Comparison of ENCODE assay signal across 27 cellular contexts in the genomic region with DNA sequence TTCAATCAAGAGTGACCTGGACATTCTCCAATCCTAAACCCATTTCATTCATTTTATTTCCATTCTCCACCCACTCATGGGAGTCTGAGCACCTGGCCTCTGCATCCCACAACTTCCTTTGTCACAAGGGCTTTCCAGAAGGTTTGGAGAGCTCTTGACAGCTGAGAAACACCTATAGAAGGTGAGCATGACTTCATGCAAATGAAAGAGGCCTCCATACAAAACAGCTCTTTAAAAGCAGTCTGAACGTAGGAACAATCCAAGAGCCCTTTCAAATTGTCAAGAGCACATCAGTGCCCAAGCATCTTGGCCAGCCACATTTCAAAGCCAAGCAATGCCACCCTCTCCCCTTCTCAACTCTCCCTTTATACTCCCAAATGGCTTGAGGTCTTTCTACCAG.
"Had no signal": no experiment of that assay in that cellular context is flagged by ENCODE, and none has a peak within 500 bp of the region (broad histone marks: within the 10 kb centered on the region; RNA-seq: fewer than 3 reads in every experiment).

No MANE protein-coding gene starts in this region.

- DNase-seq: stimulated activated CD4-positive, alpha-beta T cell treated with anti-CD3 and anti-CD28 coated beads, Interleukin-2, amount 100 ng/mL, for 48 hours; stimulated activated CD4-positive, alpha-beta T cell treated with anti-CD3 and anti-CD28 coated beads, Interleukin-4, amount 100 ng/mL, for 1 hour; stimulated activated CD4-positive, alpha-beta T cell treated with anti-CD3 and anti-CD28 coated beads, Interleukin-4, amount 100 ng/mL, for 24 hours; stimulated activated CD4-positive, alpha-beta T cell treated with anti-CD3 and anti-CD28 coated beads, Interleukin-4, amount 100 ng/mL, for 4 hours; stimulated activated CD8-positive, alpha-beta memory T cell treated with anti-CD3 and anti-CD28 coated beads, Interleukin-4, amount 100 ng/mL, for 48 hours; stimulated activated naive B cell treated with anti-CD40 and anti-IgM and Interleukin-4, amounts not matched to agents 10 μg/mL and 1 μg/mL and 100 μg/mL, for 72 hours; stimulated activated naive CD4-positive, alpha-beta T cell; stimulated activated naive CD4-positive, alpha-beta T cell treated with Interleukin-2 at 50 U/mL for 16 hours; stimulated activated naive CD8-positive, alpha-beta T cell treated with anti-CD3 and anti-CD28 coated beads, Interleukin-15, amount 100 ng/mL, for 72 hours; stimulated activated naive CD8-positive, alpha-beta T cell treated with anti-CD3 and anti-CD28 coated beads, Interleukin-15, Interleukin-2, amounts not matched to agents 100 U/mL and 50 U/mL, for 24 hours; stomach; substantia nigra; testis; thyroid gland; tibial artery; transverse colon; upper lobe of left lung; uterus had no signal

- FAIRE-seq: urothelium cell line had no signal

- H3K36me3 ChIP-seq: stomach, suprapubic skin, thoracic aorta, thyroid gland, tibial artery, tibial nerve, transverse colon, upper lobe of left lung, uterus, vagina had no signal

- H3K27me3 ChIP-seq: stomach, suprapubic skin, testis, thyroid gland, tibial artery, tibial nerve, transverse colon, upper lobe of left lung, uterus, vagina had no signal

- H3K27me3 Mint-ChIP-seq: stimulated activated memory B cell treated with anti-CD40 and anti-IgM and Interleukin-4, amounts not matched to agents 10 μg/mL and 1 μg/mL and 100 μg/mL, for 72 hours; stimulated activated naive CD8-positive, alpha-beta T cell treated with anti-CD3 and anti-CD28 coated beads, Interleukin-15, amount 100 ng/mL, for 72 hours; stimulated activated naive CD8-positive, alpha-beta T cell treated with anti-CD3 and anti-CD28 coated beads, Interleukin-15, Interleukin-2, amounts not matched to agents 100 ng/mL and 50 ng/mL, for 24 hours; type B pancreatic cell had no signal

- H3K4me1 Mint-ChIP-seq: stimulated activated effector memory CD8-positive, alpha-beta T cell treated with anti-CD3 and anti-CD28 coated beads, Interleukin-12 subunit alpha, Interleukin-12 subunit beta, amount 100 ng/mL, for 72 hours; stimulated activated memory B cell treated with anti-CD40 and anti-IgM and Interleukin-4, amounts not matched to agents 10 μg/mL and 1 μg/mL and 100 μg/mL, for 72 hours; stimulated activated naive B cell treated with anti-CD40 and anti-IgM and Interleukin-4, amounts not matched to agents 10 μg/mL and 1 μg/mL and 100 μg/mL, for 72 hours; stimulated activated naive CD8-positive, alpha-beta T cell treated with anti-CD3 and anti-CD28 coated beads, Interleukin-15, amount 100 ng/mL, for 72 hours had no signal

- H3K4me3 ChIP-seq: stomach, suprapubic skin, testis, thoracic aorta, thyroid gland, tibial artery, tibial nerve, transverse colon, upper lobe of left lung, uterus, vagina had no signal

- H3K36me3 Mint-ChIP-seq: stimulated activated effector memory CD8-positive, alpha-beta T cell treated with anti-CD3 and anti-CD28 coated beads, Interleukin-12 subunit alpha, Interleukin-12 subunit beta, amount 100 ng/mL, for 72 hours; stimulated activated memory B cell treated with anti-CD40 and anti-IgM and Interleukin-4, amounts not matched to agents 10 μg/mL and 1 μg/mL and 100 μg/mL, for 72 hours had no signal

- H3K9me3 Mint-ChIP-seq: stimulated activated effector memory CD8-positive, alpha-beta T cell treated with anti-CD3 and anti-CD28 coated beads, Interleukin-12 subunit alpha, Interleukin-12 subunit beta, amount 100 ng/mL, for 72 hours; stimulated activated memory B cell treated with anti-CD40 and anti-IgM and Interleukin-4, amounts not matched to agents 10 μg/mL and 1 μg/mL and 100 μg/mL, for 72 hours; stimulated activated naive B cell treated with anti-CD40 and anti-IgM and Interleukin-4, amounts not matched to agents 10 μg/mL and 1 μg/mL and 100 μg/mL, for 72 hours; stimulated activated naive CD8-positive, alpha-beta T cell treated with anti-CD3 and anti-CD28 coated beads, Interleukin-15, amount 100 ng/mL, for 72 hours; stimulated activated naive CD8-positive, alpha-beta T cell treated with anti-CD3 and anti-CD28 coated beads, Interleukin-15, Interleukin-2, amounts not matched to agents 100 ng/mL and 50 ng/mL, for 24 hours had no signal

- H3K27ac Mint-ChIP-seq: stimulated activated effector memory CD8-positive, alpha-beta T cell treated with anti-CD3 and anti-CD28 coated beads, Interleukin-12 subunit alpha, Interleukin-12 subunit beta, amount 100 ng/mL, for 72 hours; stimulated activated memory B cell treated with anti-CD40 and anti-IgM and Interleukin-4, amounts not matched to agents 10 μg/mL and 1 μg/mL and 100 μg/mL, for 72 hours; stimulated activated naive B cell treated with anti-CD40 and anti-IgM and Interleukin-4, amounts not matched to agents 10 μg/mL and 1 μg/mL and 100 μg/mL, for 72 hours; stimulated activated naive CD8-positive, alpha-beta T cell treated with anti-CD3 and anti-CD28 coated beads, Interleukin-15, amount 100 ng/mL, for 72 hours; stimulated activated naive CD8-positive, alpha-beta T cell treated with anti-CD3 and anti-CD28 coated beads, Interleukin-15, Interleukin-2, amounts not matched to agents 100 ng/mL and 50 ng/mL, for 24 hours; type B pancreatic cell had no signal

- H3K4me1 ChIP-seq: suprapubic skin, testis, thyroid gland, tibial artery, tibial nerve, transverse colon, upper lobe of left lung, vagina had no signal

- H3K9me3 ChIP-seq: suprapubic skin, testis, thoracic aorta, thyroid gland, tibial nerve, transverse colon, upper lobe of left lung, uterus, vagina had no signal

- H3K4me3 Mint-ChIP-seq: stimulated activated effector memory CD8-positive, alpha-beta T cell treated with anti-CD3 and anti-CD28 coated beads, Interleukin-12 subunit alpha, Interleukin-12 subunit beta, amount 100 ng/mL, for 72 hours; stimulated activated memory B cell treated with anti-CD40 and anti-IgM and Interleukin-4, amounts not matched to agents 10 μg/mL and 1 μg/mL and 100 μg/mL, for 72 hours; stimulated activated naive B cell treated with anti-CD40 and anti-IgM and Interleukin-4, amounts not matched to agents 10 μg/mL and 1 μg/mL and 100 μg/mL, for 72 hours; stimulated activated naive CD8-positive, alpha-beta T cell treated with anti-CD3 and anti-CD28 coated beads, Interleukin-15, amount 100 ng/mL, for 72 hours; stimulated activated naive CD8-positive, alpha-beta T cell treated with anti-CD3 and anti-CD28 coated beads, Interleukin-15, Interleukin-2, amounts not matched to agents 100 ng/mL and 50 ng/mL, for 24 hours; type B pancreatic cell had no signal

- ATAC-seq: stimulated activated effector memory CD8-positive, alpha-beta T cell treated with anti-CD3 and anti-CD28 coated beads, Interleukin-12 subunit alpha, Interleukin-12 subunit beta, amount 100 ng/mL, for 72 hours; stimulated activated memory B cell treated with anti-CD40 and anti-IgM and Interleukin-4, amounts not matched to agents 10 μg/mL and 1 μg/mL and 100 μg/mL, for 72 hours; stimulated activated naive B cell treated with anti-CD40 and anti-IgM and Interleukin-4, amounts not matched to agents 10 μg/mL and 1 μg/mL and 100 μg/mL, for 72 hours; stimulated activated naive CD8-positive, alpha-beta T cell treated with anti-CD3 and anti-CD28 coated beads, Interleukin-15, amount 100 ng/mL, for 72 hours; stimulated activated naive CD8-positive, alpha-beta T cell treated with anti-CD3 and anti-CD28 coated beads, Interleukin-15, Interleukin-2, amounts not matched to agents 100 U/mL and 50 U/mL, for 24 hours had no signal

- H3K27ac ChIP-seq: stomach, suprapubic skin, testis, thoracic aorta, thyroid gland, tibial artery, tibial nerve, transverse colon, upper lobe of left lung, uterus, vagina had no signal
